In genomic region chrX:119826399-119826959, GRCh38 we compare ENCODE assay signal across 1 cellular context.
TF ChIP-seq lines count a peak whose summit lies in the region.

No MANE protein-coding gene starts in this region.

TF ChIP-seq in HepG2, 621 proteins besides CTCF, POLR2A, EP300 and RAD21:
- TF ChIP-seq SOX5 (CRISPR knock-in tag; IDR thresholded peaks at IDR 0.05; ENCODE audit: borderline replicate concordance) = peak; percentile 90
- peak; percentile 40; the same call in 1 of the 2 replicates for TF ChIP-seq HNF4A (CRISPR knock-in tag; IDR thresholded peaks at IDR 0.05)
- TF ChIP-seq CCDC6 (CRISPR knock-in tag; IDR thresholded peaks at IDR 0.05) = no peak
- peak; percentile 61 for TF ChIP-seq PAXIP1 (CRISPR knock-in tag; conservative IDR thresholded peaks at IDR 0.05)
- TF ChIP-seq ZNF263 (CRISPR knock-in tag; IDR thresholded peaks at IDR 0.05) = no peak
- 0 out of 4 replicates have a peak, but pooled peaks of 1 of the 2 experiments have one; percentile 29 for TF ChIP-seq NR2F1 (CRISPR knock-in tag; IDR thresholded peaks at IDR 0.05)
- peak; percentile 49 for TF ChIP-seq NR2F6 (IDR thresholded peaks at IDR 0.05)
- TF ChIP-seq NR2F6 (CRISPR knock-in tag; IDR thresholded peaks at IDR 0.05) = peak; percentile 70; the same call in 1 of the 2 replicates
- 0 out of 2 replicates have a peak, but pooled peaks have one; percentile 16 for TF ChIP-seq SAP130 (CRISPR knock-in tag; IDR thresholded peaks at IDR 0.05; ENCODE audit: low read depth)
- no peak for TF ChIP-seq REXO4 (CRISPR knock-in tag; IDR thresholded peaks at IDR 0.05; ENCODE audit: borderline replicate concordance)
- TF ChIP-seq SOX13 (IDR thresholded peaks at IDR 0.05) = no peak; the same call in 1 of the 2 replicates
- peak in 1 of 2 experiments; percentile 91; a peak in 2 of 4 replicates for TF ChIP-seq SOX13 (CRISPR knock-in tag; conservative IDR thresholded peaks at IDR 0.05 in 1 of 2, IDR thresholded peaks at IDR 0.05 in 1 of 2)
- peak; percentile 54 for TF ChIP-seq ARID5B (CRISPR knock-in tag; IDR thresholded peaks at IDR 0.05)
- peak; percentile 43 for TF ChIP-seq FOXA3 (CRISPR knock-in tag; IDR thresholded peaks at IDR 0.05)
- TF ChIP-seq HNF4G (IDR thresholded peaks at IDR 0.05; ENCODE audit: borderline replicate concordance, low read depth, low read length) = 0 out of 2 replicates have a peak, but pooled peaks have one; percentile 37
- no peak for TF ChIP-seq HNF4G (CRISPR knock-in tag; IDR thresholded peaks at IDR 0.05; ENCODE audit: borderline replicate concordance, low read depth)
- TF ChIP-seq CREM (IDR thresholded peaks at IDR 0.05) = peak; percentile 49
- no peak for TF ChIP-seq CREM (CRISPR knock-in tag; IDR thresholded peaks at IDR 0.05)
- TF ChIP-seq ETV5 (CRISPR knock-in tag; IDR thresholded peaks at IDR 0.05; ENCODE audit: borderline replicate concordance) = peak; percentile 60; the same call in 1 of the 2 replicates
- TF ChIP-seq EZH2 (conservative IDR thresholded peaks at IDR 0.05; ENCODE audit: low read depth, low read length) = no peak
- 0 out of 2 replicates have a peak, but pooled peaks have one; percentile 4 for TF ChIP-seq FOXK2 (IDR thresholded peaks at IDR 0.05)
- no peak for TF ChIP-seq CAMTA2 (CRISPR knock-in tag; IDR thresholded peaks at IDR 0.05; ENCODE audit: borderline replicate concordance)
- TF ChIP-seq MED1 (CRISPR knock-in tag; IDR thresholded peaks at IDR 0.05) = peak; percentile 20; the same call in 1 of the 2 replicates
- no peak for TF ChIP-seq FOXA1 (IDR thresholded peaks at IDR 0.05)
- TF ChIP-seq FOXA1 (CRISPR knock-in tag; IDR thresholded peaks at IDR 0.05) = peak; percentile 6; the same call in 1 of the 2 replicates
- TF ChIP-seq ERF (CRISPR knock-in tag; IDR thresholded peaks at IDR 0.05) = 0 out of 2 replicates have a peak, but pooled peaks have one; percentile 23
- TF ChIP-seq CREB1 (IDR thresholded peaks at IDR 0.05) = peak; percentile 29; the same call in 1 of the 2 replicates
- peak; percentile 45 for TF ChIP-seq CREB1 (CRISPR knock-in tag; IDR thresholded peaks at IDR 0.05)
- TF ChIP-seq SP1 (IDR thresholded peaks at IDR 0.05) = no peak
- no peak for TF ChIP-seq SP1 (CRISPR knock-in tag; IDR thresholded peaks at IDR 0.05)
- TF ChIP-seq SOX6 (IDR thresholded peaks at IDR 0.05) = no peak
- peak; percentile 81 for TF ChIP-seq SOX6 (CRISPR knock-in tag; IDR thresholded peaks at IDR 0.05)
- no peak for TF ChIP-seq ZFP36 (IDR thresholded peaks at IDR 0.05; ENCODE audit: borderline replicate concordance, low read depth, low read length, partially characterized antibody)
- TF ChIP-seq ZNF749 (CRISPR knock-in tag; IDR thresholded peaks at IDR 0.05; ENCODE audit: borderline replicate concordance) = no peak
- peak; percentile 60; the same call in 1 of the 2 replicates for TF ChIP-seq KDM6A (CRISPR knock-in tag; IDR thresholded peaks at IDR 0.05; ENCODE audit: low read depth)
- TF ChIP-seq ARHGAP35 (CRISPR knock-in tag; IDR thresholded peaks at IDR 0.05; ENCODE audit: borderline replicate concordance) = no peak
- TF ChIP-seq GABPA (IDR thresholded peaks at IDR 0.05; ENCODE audit: low read depth, low read length) = no peak
- TF ChIP-seq GABPA (CRISPR knock-in tag; IDR thresholded peaks at IDR 0.05; ENCODE audit: low read depth) = peak; percentile 62
- no peak for TF ChIP-seq ZFYVE20 (CRISPR knock-in tag; IDR thresholded peaks at IDR 0.05; ENCODE audit: borderline replicate concordance, low read depth)
- no peak for TF ChIP-seq ZNF224 (CRISPR knock-in tag; IDR thresholded peaks at IDR 0.05)
- TF ChIP-seq ATF4 (CRISPR knock-in tag; IDR thresholded peaks at IDR 0.05) = no peak
- TF ChIP-seq PPARG (CRISPR knock-in tag; conservative IDR thresholded peaks at IDR 0.05) = peak; percentile 40; the same call in 1 of the 2 replicates
- 0 out of 2 replicates have a peak, but pooled peaks have one; percentile 24 for TF ChIP-seq FOXP4 (CRISPR knock-in tag; IDR thresholded peaks at IDR 0.05)
- 0 out of 2 replicates have a peak, but pooled peaks have one; percentile 8 for TF ChIP-seq SALL1 (CRISPR knock-in tag; IDR thresholded peaks at IDR 0.05)
- TF ChIP-seq ATF1 (CRISPR knock-in tag; IDR thresholded peaks at IDR 0.05) = peak; percentile 21; the same call in 1 of the 2 replicates
